In the genomic region with DNA sequence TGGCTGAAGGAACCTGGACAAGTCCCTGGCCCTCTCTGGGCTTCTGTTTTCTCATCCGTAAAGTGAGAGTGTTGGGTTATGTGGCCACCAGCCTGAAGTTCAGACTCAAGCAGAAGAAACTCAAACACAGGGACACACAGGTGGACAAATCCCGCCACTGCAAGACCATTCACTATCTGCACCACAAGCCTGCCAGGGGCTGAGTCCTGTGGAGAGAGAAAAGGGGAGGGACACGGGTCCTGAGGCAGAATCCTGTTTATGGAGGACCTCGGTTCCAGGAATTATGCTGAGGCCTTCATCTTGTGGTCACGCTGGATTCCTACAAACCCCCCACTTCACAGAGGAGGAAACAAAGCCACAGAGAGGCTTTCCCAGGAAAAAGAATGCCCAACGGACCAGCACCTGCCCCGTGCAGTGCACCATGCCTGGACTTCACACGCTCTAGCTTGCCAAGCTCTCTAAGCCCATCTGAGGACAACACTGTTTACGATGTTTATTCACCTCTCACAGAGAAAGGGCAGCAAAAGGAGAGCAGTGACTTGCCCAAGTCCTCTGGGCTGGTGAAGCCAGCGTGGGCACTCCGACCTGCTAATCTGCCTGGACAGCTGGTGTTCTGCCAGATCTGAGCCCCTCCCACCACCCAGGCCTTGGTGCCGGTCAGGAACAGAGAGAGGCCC, we compare ENCODE assay signal across 17 cellular contexts. TPM values are rescaled to one million over a fixed set of nuclear protein-coding genes. Genes with fewer than 3 reads are reported as not detected.
A peak's percentile ranks its signal among the peaks of the same experiment; 100 is the strongest.
DNase-seq lines count a peak whose midpoint lies in the region; ATAC-seq, FAIRE-seq and TF ChIP-seq lines count a peak whose summit lies in the region.
"Had no signal": no experiment of that assay in that cellular context is flagged by ENCODE, and none has a peak within 500 bp of the region (broad histone marks: within the 10 kb centered on the region; RNA-seq: fewer than 3 reads in every experiment).

No MANE protein-coding gene starts in this region.

- WGBS in HepG2 (ENCODE audit: low lambda C conversion rate): 24% methylated on average over 9 of the region's 12 CpGs
- WGBS in right lobe of liver (ENCODE audit: insufficient coverage, low coverage, low lambda C conversion rate, missing lambda C conversion rate): 75% methylated on average over 4 of the region's 12 CpGs

- no peak overlapping the region for H2AFZ ChIP-seq in HepG2 (ENCODE audit: low read length)
- H2AFZ ChIP-seq: PC-9 had no signal

- TF ChIP-seq CTCF in HepG2 (CRISPR knock-in tag; IDR thresholded peaks at IDR 0.05) (no peak), right lobe of liver (IDR thresholded peaks at IDR 0.05) (no peak), GM10266 (IDR thresholded peaks at IDR 0.05; ENCODE audit: control insufficient read depth, insufficient read depth, low read depth, missing control alignments) (no peak)

- H4K20me1 ChIP-seq in HepG2 (ENCODE audit: insufficient read depth, low read length): no peaks in the 10 kb centered on the region

- H3K4me3 ChIP-seq in HepG2 (replicated peaks in 1 of 3; ENCODE audit: insufficient read depth in 1 of 3, low read depth in 2 of 3, low read length in 3 of 3) (no peak overlapping the region), right lobe of liver (no peak overlapping the region)
- H3K4me3 ChIP-seq: PC-9 had no signal

- H3K79me2 ChIP-seq in HepG2 (ENCODE audit: insufficient read depth, low read length): no peaks in the 10 kb centered on the region

- H3K36me3 ChIP-seq in HepG2 (replicated peaks in 1 of 2; ENCODE audit: control insufficient read depth in 1 of 2, insufficient read depth in 2 of 2, low read length in 2 of 2) (no peaks in the 10 kb centered on the region), right lobe of liver (no peaks in the 10 kb centered on the region)

- H3K9ac ChIP-seq in HepG2 (ENCODE audit: insufficient read depth, low read depth, low read length): no peak overlapping the region

- DNase-seq in HepG2 (ENCODE audit: low spot score): no peak
- no peak for DNase-seq in right lobe of liver
- DNase-seq in OCI-M1 (lab: John Stamatoyannopoulos, UW): peak; percentile 48
- DNase-seq in erythroblast (lab: John Stamatoyannopoulos, UW): peak; percentile 77 to 81
- DNase-seq in GM10266 (ENCODE audit: extremely low spot score): no peak
- DNase-seq in NCI-H2081 treated with DMSO at 0.1 percent for 48 hours (lab: John Stamatoyannopoulos, UW): no peak
- DNase-seq in stimulated activated CD4-positive, alpha-beta T cell treated with anti-CD3 and anti-CD28 coated beads, Interleukin-4, amount 100 ng/mL, for 24 hours: no peak
- DNase-seq: Caco-2; CD4-positive, CD25-positive, alpha-beta regulatory T cell; IMR-90; Kasumi-1; NCI-H187 treated with DMSO at 0.1 percent for 48 hours; NCI-H446; PC-9 had no signal

- H3K4me2 ChIP-seq in HepG2 (ENCODE audit: low read depth, low read length): no peak overlapping the region
- H3K4me2 ChIP-seq: PC-9 had no signal

- no peak overlapping the region for H3K27ac ChIP-seq in HepG2 (ENCODE audit: extremely low read length, insufficient read depth, low read length)
- H3K27ac ChIP-seq in right lobe of liver: no peak overlapping the region
- H3K27ac ChIP-seq: PC-9 had no signal

- H3K9me3 ChIP-seq in HepG2 (ENCODE audit: low read length) (no peaks in the 10 kb centered on the region), right lobe of liver (no peaks in the 10 kb centered on the region)
- H3K9me3 ChIP-seq: Caco-2 had no signal

- POLR2A ChIA-PET in HepG2 (lab: Yijun Ruan, JAX): interaction anchor here (0.6 kb wide), 1 partner anchor 94 kb away, joined by 3 read pairs; no protein-coding TSS in a partner anchor

- TF ChIP-seq RAD21 in HepG2 (CRISPR knock-in tag; IDR thresholded peaks at IDR 0.05): no peak

- no peak for TF ChIP-seq EP300 in HepG2 (IDR thresholded peaks at IDR 0.05; ENCODE audit: low read depth in 2 of 2, low read length in 2 of 2)
- no peak for TF ChIP-seq EP300 in HepG2 (CRISPR knock-in tag; IDR thresholded peaks at IDR 0.05; ENCODE audit: borderline replicate concordance)

- BruUV-seq in HepG2 (replicated peaks; lab: Mats Ljungman, UMichigan): no TSS peak

- in situ Hi-C loops in HepG2 (cut with HindIII; ENCODE audit: extremely low pct_ligation_motif_present, low pct_unique_long_range_greater_than_20kb): no loop called here

- 0 out of 2 replicates have a peak, but pooled peaks cover 4% of the 10 kb centered on the region for H3K4me1 ChIP-seq in HepG2 (ENCODE audit: insufficient read depth, low read length)
- no peaks in the 10 kb centered on the region for H3K4me1 ChIP-seq in right lobe of liver
- H3K4me1 ChIP-seq: Caco-2 had no signal

- TF ChIP-seq POLR2A in HepG2 (IDR thresholded peaks at IDR 0.05; ENCODE audit: insufficient read depth in 1 of 2, low read depth in 2 of 2, low read length in 2 of 2) (no peak), right lobe of liver (IDR thresholded peaks at IDR 0.05) (no peak), erythroblast (IDR thresholded peaks at IDR 0.05; ENCODE audit: low read length) (no peak)

- intact Hi-C loops in HepG2 (cut with micrococcal nuclease; ENCODE audit: unreplicated experiment) (no loop called here), right lobe of liver (cut with DNase I) (no loop called here)

- H3K27me3 ChIP-seq in HepG2 (ENCODE audit: control insufficient read depth in 1 of 2, insufficient read depth in 2 of 2, low read length in 2 of 2) (peaks cover 7 to 58% of the 10 kb centered on the region in 2 experiments), right lobe of liver (no peaks in the 10 kb centered on the region)

- peak; percentile 37 for ATAC-seq in HepG2
- no peak for ATAC-seq in right lobe of liver
- no peak for ATAC-seq in GM21367 (IDR thresholded peaks at IDR 0.05; ENCODE audit: unreplicated experiment)
- ATAC-seq: HCT116 had no signal

- CTCF ChIA-PET in HepG2 (lab: Yijun Ruan, JAX; ENCODE audit: low intra/inter-chr PET ratio, low total read pairs): no interaction called here

- no peak for FAIRE-seq in HepG2 (lab: Jason Lieb, UNC)
- FAIRE-seq: A204.1 had no signal

RNA-seq across cellular contexts. Expression of a gene that starts 1.3 kb away (rescaled TPM):
- not detected in 2 replicates for total RNA-seq in HepG2 (2016; rRNA removed; fragmentation: Illumina TruSeq; extraction: Trizol)
- total RNA-seq in HepG2 (2016; cell fraction: cytosol; rRNA removed; fragmentation: Illumina TruSeq; extraction: Trizol; ENCODE audit: low read depth): not detected in 2 replicates
- not detected in 2 replicates for total RNA-seq in HepG2 (2016; cell fraction: insoluble cytoplasmic fraction; rRNA removed; fragmentation: Illumina TruSeq; extraction: Trizol)
- not detected in 2 replicates for total RNA-seq in HepG2 (2016; cell fraction: membrane; rRNA removed; fragmentation: Illumina TruSeq; extraction: Trizol)
- total RNA-seq in HepG2 (2016; cell fraction: nucleus; rRNA removed; fragmentation: Illumina TruSeq; extraction: Trizol): not detected in 2 replicates
- polyA plus RNA-seq in HepG2 (2011; rRNA removed): 0.01 TPM in 1 of 2 replicates, not detected in the other
- polyA plus RNA-seq in HepG2 (2011; cell fraction: cytosol; rRNA removed): not detected in 2 replicates
- polyA plus RNA-seq in HepG2 (2011; cell fraction: nucleus; rRNA removed): 0.03 TPM in 1 of 2 replicates, not detected in the other
- polyA plus RNA-seq in HepG2 (2012): not detected in 2 replicates
- polyA plus RNA-seq in HepG2 (2016; cell fraction: cytosol; fragmentation: Illumina TruSeq; extraction: Trizol; ENCODE audit: low read depth): not detected in 2 replicates
- polyA plus RNA-seq in HepG2 (2016; cell fraction: insoluble cytoplasmic fraction; fragmentation: Illumina TruSeq; extraction: Trizol; ENCODE audit: low read depth): not detected in 2 replicates
- not detected in 2 replicates for polyA plus RNA-seq in HepG2 (2016; cell fraction: membrane; fragmentation: Illumina TruSeq; extraction: Trizol; ENCODE audit: low read depth)
- not detected in 2 replicates for polyA plus RNA-seq in HepG2 (2016; cell fraction: nucleus; fragmentation: Illumina TruSeq; extraction: Trizol; ENCODE audit: insufficient read depth, low read depth)
- not detected in 2 replicates for polyA minus RNA-seq in HepG2 (2011; rRNA and poly(A)+ RNA removed; ENCODE audit: low replicate concordance)
- polyA minus RNA-seq in HepG2 (2011; cell fraction: cytosol; rRNA and poly(A)+ RNA removed): not detected in 2 replicates
- not detected in 2 replicates for polyA minus RNA-seq in HepG2 (2011; cell fraction: nucleus; rRNA and poly(A)+ RNA removed)
- 10 to 100 TPM in 1 of 6 experiments, 1 to 10 TPM in 2, under 1 TPM in 3; 0.06 to 31.8 (median 1.2) TPM for total RNA-seq in right lobe of liver
- total RNA-seq: Caco-2; CD4-positive, CD25-positive, alpha-beta regulatory T cell; IMR-90; PC-9 had no signal
- polyA plus RNA-seq: CD4-positive, CD25-positive, alpha-beta regulatory T cell; IMR-90 had no signal

RNA-seq across cellular contexts. Expression of a gene that starts 39.1 kb away (rescaled TPM):
- total RNA-seq in HepG2 (2016; rRNA removed; fragmentation: Illumina TruSeq; extraction: Trizol): not detected in 2 replicates
- total RNA-seq in HepG2 (2016; cell fraction: cytosol; rRNA removed; fragmentation: Illumina TruSeq; extraction: Trizol; ENCODE audit: low read depth): not detected in 2 replicates
- total RNA-seq in HepG2 (2016; cell fraction: insoluble cytoplasmic fraction; rRNA removed; fragmentation: Illumina TruSeq; extraction: Trizol): 0.04 TPM in 1 of 2 replicates, not detected in the other
- 0.31 TPM in 1 of 2 replicates, not detected in the other for total RNA-seq in HepG2 (2016; cell fraction: membrane; rRNA removed; fragmentation: Illumina TruSeq; extraction: Trizol)
- not detected in 2 replicates for total RNA-seq in HepG2 (2016; cell fraction: nucleus; rRNA removed; fragmentation: Illumina TruSeq; extraction: Trizol)
- polyA plus RNA-seq in HepG2 (2011; rRNA removed): 0.25 and 0.33 TPM in 2 replicates
- polyA plus RNA-seq in HepG2 (2011; cell fraction: cytosol; rRNA removed): 0.32 and 0.42 TPM in 2 replicates
- polyA plus RNA-seq in HepG2 (2011; cell fraction: nucleus; rRNA removed): 0.97 and 1.1 TPM in 2 replicates
- polyA plus RNA-seq in HepG2 (2012): 0.11 and 0.43 TPM in 2 replicates
- 0.18 TPM in 2 replicates for polyA plus RNA-seq in HepG2 (2016; cell fraction: cytosol; fragmentation: Illumina TruSeq; extraction: Trizol; ENCODE audit: low read depth)
- polyA plus RNA-seq in HepG2 (2016; cell fraction: insoluble cytoplasmic fraction; fragmentation: Illumina TruSeq; extraction: Trizol; ENCODE audit: low read depth): 0.21 and 0.33 TPM in 2 replicates
- 0.07 TPM in 1 of 2 replicates, not detected in the other for polyA plus RNA-seq in HepG2 (2016; cell fraction: membrane; fragmentation: Illumina TruSeq; extraction: Trizol; ENCODE audit: low read depth)
- polyA plus RNA-seq in HepG2 (2016; cell fraction: nucleus; fragmentation: Illumina TruSeq; extraction: Trizol; ENCODE audit: insufficient read depth, low read depth): 0.33 TPM in 1 of 2 replicates, not detected in the other
- polyA minus RNA-seq in HepG2 (2011; rRNA and poly(A)+ RNA removed; ENCODE audit: low replicate concordance): 0.48 TPM in 1 of 2 replicates, not detected in the other
- not detected in 2 replicates for polyA minus RNA-seq in HepG2 (2011; cell fraction: cytosol; rRNA and poly(A)+ RNA removed)
- 0.50 TPM in 1 of 2 replicates, not detected in the other for polyA minus RNA-seq in HepG2 (2011; cell fraction: nucleus; rRNA and poly(A)+ RNA removed)
- total RNA-seq in right lobe of liver: under 1 TPM in 2 of 6 experiments, not detected in 4; 0.12 to 0.75 TPM
- total RNA-seq: PC-9 had no signal

RNA-seq across cellular contexts. Expression of a gene that starts 49.8 kb away (rescaled TPM):
- total RNA-seq in HepG2 (2016; rRNA removed; fragmentation: Illumina TruSeq; extraction: Trizol) (52.1 and 60.9 TPM in 2 replicates), right lobe of liver (10 to 100 TPM; 22.3 to 35.9 (median 32.0) TPM)
- total RNA-seq in HepG2 (2016; cell fraction: cytosol; rRNA removed; fragmentation: Illumina TruSeq; extraction: Trizol; ENCODE audit: low read depth): 13.2 and 14.5 TPM in 2 replicates
- 46.2 and 61.5 TPM in 2 replicates for total RNA-seq in HepG2 (2016; cell fraction: insoluble cytoplasmic fraction; rRNA removed; fragmentation: Illumina TruSeq; extraction: Trizol)
- total RNA-seq in HepG2 (2016; cell fraction: membrane; rRNA removed; fragmentation: Illumina TruSeq; extraction: Trizol): 33.7 and 33.9 TPM in 2 replicates
- total RNA-seq in HepG2 (2016; cell fraction: nucleus; rRNA removed; fragmentation: Illumina TruSeq; extraction: Trizol): 43.5 and 47.5 TPM in 2 replicates
- polyA plus RNA-seq in HepG2 (2011; rRNA removed): 15.2 and 16.1 TPM in 2 replicates
- polyA plus RNA-seq in HepG2 (2011; cell fraction: cytosol; rRNA removed): 9.1 and 10.0 TPM in 2 replicates
- polyA plus RNA-seq in HepG2 (2011; cell fraction: nucleus; rRNA removed): 35.4 and 41.3 TPM in 2 replicates
- 27.8 and 33.4 TPM in 2 replicates for polyA plus RNA-seq in HepG2 (2012)
- 8.6 and 8.7 TPM in 2 replicates for polyA plus RNA-seq in HepG2 (2016; cell fraction: cytosol; fragmentation: Illumina TruSeq; extraction: Trizol; ENCODE audit: low read depth)
- polyA plus RNA-seq in HepG2 (2016; cell fraction: insoluble cytoplasmic fraction; fragmentation: Illumina TruSeq; extraction: Trizol; ENCODE audit: low read depth): 57.4 and 68.3 TPM in 2 replicates
- 21.7 and 23.2 TPM in 2 replicates for polyA plus RNA-seq in HepG2 (2016; cell fraction: membrane; fragmentation: Illumina TruSeq; extraction: Trizol; ENCODE audit: low read depth)
- polyA plus RNA-seq in HepG2 (2016; cell fraction: nucleus; fragmentation: Illumina TruSeq; extraction: Trizol; ENCODE audit: insufficient read depth, low read depth): 93.7 and 94.2 TPM in 2 replicates
- polyA minus RNA-seq in HepG2 (2011; rRNA and poly(A)+ RNA removed; ENCODE audit: low replicate concordance): 11.5 and 30.7 TPM in 2 replicates
- polyA minus RNA-seq in HepG2 (2011; cell fraction: cytosol; rRNA and poly(A)+ RNA removed): 8.2 and 9.9 TPM in 2 replicates
- polyA minus RNA-seq in HepG2 (2011; cell fraction: nucleus; rRNA and poly(A)+ RNA removed): 29.7 and 33.2 TPM in 2 replicates

RNA-seq across cellular contexts. Expression of a gene that starts 55.4 kb away (rescaled TPM):
- total RNA-seq in HepG2 (2016; rRNA removed; fragmentation: Illumina TruSeq; extraction: Trizol): 119 and 151 TPM in 2 replicates
- total RNA-seq in HepG2 (2016; cell fraction: cytosol; rRNA removed; fragmentation: Illumina TruSeq; extraction: Trizol; ENCODE audit: low read depth): 410 and 476 TPM in 2 replicates
- 99.0 and 156 TPM in 2 replicates for total RNA-seq in HepG2 (2016; cell fraction: insoluble cytoplasmic fraction; rRNA removed; fragmentation: Illumina TruSeq; extraction: Trizol)
- total RNA-seq in HepG2 (2016; cell fraction: membrane; rRNA removed; fragmentation: Illumina TruSeq; extraction: Trizol): 478 and 550 TPM in 2 replicates
- 88.4 and 102 TPM in 2 replicates for total RNA-seq in HepG2 (2016; cell fraction: nucleus; rRNA removed; fragmentation: Illumina TruSeq; extraction: Trizol)
- 144 and 164 TPM in 2 replicates for polyA plus RNA-seq in HepG2 (2011; rRNA removed)
- 120 and 173 TPM in 2 replicates for polyA plus RNA-seq in HepG2 (2011; cell fraction: cytosol; rRNA removed)
- polyA plus RNA-seq in HepG2 (2011; cell fraction: nucleus; rRNA removed): 432 and 489 TPM in 2 replicates
- 90.6 and 129 TPM in 2 replicates for polyA plus RNA-seq in HepG2 (2012)
- polyA plus RNA-seq in HepG2 (2016; cell fraction: cytosol; fragmentation: Illumina TruSeq; extraction: Trizol; ENCODE audit: low read depth): 809 and 889 TPM in 2 replicates
- polyA plus RNA-seq in HepG2 (2016; cell fraction: insoluble cytoplasmic fraction; fragmentation: Illumina TruSeq; extraction: Trizol; ENCODE audit: low read depth): 161 and 204 TPM in 2 replicates
- 764 and 806 TPM in 2 replicates for polyA plus RNA-seq in HepG2 (2016; cell fraction: membrane; fragmentation: Illumina TruSeq; extraction: Trizol; ENCODE audit: low read depth)
- polyA plus RNA-seq in HepG2 (2016; cell fraction: nucleus; fragmentation: Illumina TruSeq; extraction: Trizol; ENCODE audit: insufficient read depth, low read depth): 299 and 303 TPM in 2 replicates
- 136 and 157 TPM in 2 replicates for polyA minus RNA-seq in HepG2 (2011; rRNA and poly(A)+ RNA removed; ENCODE audit: low replicate concordance)
- polyA minus RNA-seq in HepG2 (2011; cell fraction: cytosol; rRNA and poly(A)+ RNA removed): 35.4 and 57.5 TPM in 2 replicates
- 45.3 and 47.1 TPM in 2 replicates for polyA minus RNA-seq in HepG2 (2011; cell fraction: nucleus; rRNA and poly(A)+ RNA removed)
- 100 to 1,000 TPM in 2 of 6 experiments, 10 to 100 TPM in 4; 56.3 to 111 (median 64.6) TPM for total RNA-seq in right lobe of liver

Comparison
In these comparisons a context has a peak if more than half of its experiments do, and no peak if none do; other contexts are left out.
1. DNase-seq: peak in OCI-M1 (single experiment) and erythroblast (2 of 2); none in HepG2 (single experiment), right lobe of liver (0 of 3), GM10266 (single experiment), NCI-H2081 treated with DMSO at 0.1 percent for 48 hours (single experiment) and stimulated activated CD4-positive, alpha-beta T cell treated with anti-CD3 and anti-CD28 coated beads, Interleukin-4, amount 100 ng/mL, for 24 hours (single experiment).